ENCODE assay signal across 1 cellular context in the genomic region with DNA sequence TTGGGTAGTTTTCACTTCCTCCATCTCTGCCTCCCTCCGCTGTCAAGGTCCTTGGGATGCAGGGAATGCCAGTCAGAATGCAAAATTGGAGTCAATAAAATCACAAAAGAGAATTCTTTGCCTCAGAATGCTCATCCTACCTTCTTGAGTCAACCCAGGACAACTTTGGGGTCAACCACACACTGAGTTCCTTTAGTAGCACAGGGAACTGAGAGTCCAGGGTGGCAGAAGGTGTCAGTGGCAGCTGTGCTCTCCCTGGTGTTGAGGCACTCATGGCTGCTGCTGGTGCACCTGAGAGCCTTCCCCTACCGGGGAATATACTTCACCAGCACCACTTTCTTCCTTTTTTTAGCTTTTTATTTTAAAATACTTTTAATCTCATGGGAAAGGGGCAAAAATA.
TF ChIP-seq lines count a peak whose summit lies in the region.

No MANE protein-coding gene starts in this region.

TF ChIP-seq in GM12878, 131 proteins besides CTCF, POLR2A, EP300 and RAD21 (continues in another document):
- TF ChIP-seq TAF1 (IDR thresholded peaks at IDR 0.05; ENCODE audit: borderline replicate concordance, low read depth, low read length) (no peak), DPF2 (IDR thresholded peaks at IDR 0.05) (peak; percentile 96), MYB (IDR thresholded peaks at IDR 0.05; ENCODE audit: borderline replicate concordance, low read depth, low read length) (no peak), SMAD1 (IDR thresholded peaks at IDR 0.05; ENCODE audit: low read depth, partially characterized antibody) (no peak), NR2C1 (IDR thresholded peaks at IDR 0.05) (no peak), SPI1 (IDR thresholded peaks at IDR 0.05; ENCODE audit: borderline replicate concordance, insufficient read depth, low read depth, low read length) (peak; percentile 86), KDM1A (IDR thresholded peaks at IDR 0.05; ENCODE audit: borderline replicate concordance) (no peak), CHD4 (IDR thresholded peaks at IDR 0.05) (no peak), RUNX3 (IDR thresholded peaks at IDR 0.05; ENCODE audit: low read length) (peak; percentile 87), JUND (IDR thresholded peaks at IDR 0.05; ENCODE audit: low read depth, low read length) (no peak), MTA2 (IDR thresholded peaks at IDR 0.05; ENCODE audit: low read depth) (peak; percentile 70), NFIC (IDR thresholded peaks at IDR 0.05; ENCODE audit: low read depth, low read length) (no peak), ZNF217 (IDR thresholded peaks at IDR 0.05) (no peak), LARP7 (IDR thresholded peaks at IDR 0.05) (no peak), TCF3 (IDR thresholded peaks at IDR 0.05; ENCODE audit: borderline replicate concordance, insufficient read depth, low read depth, low read length) (peak; percentile 70; the same call in 1 of the 2 replicates), POU2F2 (IDR thresholded peaks at IDR 0.05; ENCODE audit: borderline replicate concordance, low read depth, low read length) (no peak), MEF2A (IDR thresholded peaks at IDR 0.05; ENCODE audit: insufficient read depth, low read depth, low read length) (0 out of 2 replicates have a peak, but pooled peaks have one; percentile 17), CREB1 (IDR thresholded peaks at IDR 0.05; ENCODE audit: low read depth) (no peak), HDAC2 (IDR thresholded peaks at IDR 0.05) (no peak), BCL11A (IDR thresholded peaks at IDR 0.05; ENCODE audit: low read depth, low read length) (peak; percentile 68; the same call in 1 of the 2 replicates), HDGF (IDR thresholded peaks at IDR 0.05) (no peak), RFX5 (IDR thresholded peaks at IDR 0.05; ENCODE audit: low read depth, low read length) (no peak), BHLHE40 (IDR thresholded peaks at IDR 0.05; ENCODE audit: borderline replicate concordance in 1 of 2, low read depth in 2 of 2, low read length in 1 of 2) (peak in 1 of 2 experiments; percentile 25; a peak in 1 of 4 replicates), EED (IDR thresholded peaks at IDR 0.05; ENCODE audit: low read depth) (peak; percentile 86), TCF12 (IDR thresholded peaks at IDR 0.05; ENCODE audit: low read depth, low read length) (peak; percentile 86), SP1 (IDR thresholded peaks at IDR 0.05; ENCODE audit: low read depth, low read length) (no peak), ESRRA (IDR thresholded peaks at IDR 0.05; ENCODE audit: low read length) (no peak), JUNB (IDR thresholded peaks at IDR 0.05) (peak; percentile 47), KLF5 (IDR thresholded peaks at IDR 0.05; ENCODE audit: partially characterized antibody) (no peak)
- TF ChIP-seq, protein P1, sequence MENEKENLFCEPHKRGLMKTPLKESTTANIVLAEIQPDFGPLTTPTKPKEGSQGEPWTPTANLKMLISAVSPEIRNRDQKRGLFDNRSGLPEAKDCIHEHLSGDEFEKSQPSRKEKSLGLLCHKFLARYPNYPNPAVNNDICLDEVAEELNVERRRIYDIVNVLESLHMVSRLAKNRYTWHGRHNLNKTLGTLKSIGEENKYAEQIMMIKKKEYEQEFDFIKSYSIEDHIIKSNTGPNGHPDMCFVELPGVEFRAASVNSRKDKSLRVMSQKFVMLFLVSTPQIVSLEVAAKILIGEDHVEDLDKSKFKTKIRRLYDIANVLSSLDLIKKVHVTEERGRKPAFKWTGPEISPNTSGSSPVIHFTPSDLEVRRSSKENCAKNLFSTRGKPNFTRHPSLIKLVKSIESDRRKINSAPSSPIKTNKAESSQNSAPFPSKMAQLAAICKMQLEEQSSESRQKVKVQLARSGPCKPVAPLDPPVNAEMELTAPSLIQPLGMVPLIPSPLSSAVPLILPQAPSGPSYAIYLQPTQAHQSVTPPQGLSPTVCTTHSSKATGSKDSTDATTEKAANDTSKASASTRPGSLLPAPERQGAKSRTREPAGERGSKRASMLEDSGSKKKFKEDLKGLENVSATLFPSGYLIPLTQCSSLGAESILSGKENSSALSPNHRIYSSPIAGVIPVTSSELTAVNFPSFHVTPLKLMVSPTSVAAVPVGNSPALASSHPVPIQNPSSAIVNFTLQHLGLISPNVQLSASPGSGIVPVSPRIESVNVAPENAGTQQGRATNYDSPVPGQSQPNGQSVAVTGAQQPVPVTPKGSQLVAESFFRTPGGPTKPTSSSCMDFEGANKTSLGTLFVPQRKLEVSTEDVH (IDR thresholded peaks at IDR 0.05; ENCODE audit: low read depth, partially characterized antibody) = no peak
- TF ChIP-seq, protein P2, sequence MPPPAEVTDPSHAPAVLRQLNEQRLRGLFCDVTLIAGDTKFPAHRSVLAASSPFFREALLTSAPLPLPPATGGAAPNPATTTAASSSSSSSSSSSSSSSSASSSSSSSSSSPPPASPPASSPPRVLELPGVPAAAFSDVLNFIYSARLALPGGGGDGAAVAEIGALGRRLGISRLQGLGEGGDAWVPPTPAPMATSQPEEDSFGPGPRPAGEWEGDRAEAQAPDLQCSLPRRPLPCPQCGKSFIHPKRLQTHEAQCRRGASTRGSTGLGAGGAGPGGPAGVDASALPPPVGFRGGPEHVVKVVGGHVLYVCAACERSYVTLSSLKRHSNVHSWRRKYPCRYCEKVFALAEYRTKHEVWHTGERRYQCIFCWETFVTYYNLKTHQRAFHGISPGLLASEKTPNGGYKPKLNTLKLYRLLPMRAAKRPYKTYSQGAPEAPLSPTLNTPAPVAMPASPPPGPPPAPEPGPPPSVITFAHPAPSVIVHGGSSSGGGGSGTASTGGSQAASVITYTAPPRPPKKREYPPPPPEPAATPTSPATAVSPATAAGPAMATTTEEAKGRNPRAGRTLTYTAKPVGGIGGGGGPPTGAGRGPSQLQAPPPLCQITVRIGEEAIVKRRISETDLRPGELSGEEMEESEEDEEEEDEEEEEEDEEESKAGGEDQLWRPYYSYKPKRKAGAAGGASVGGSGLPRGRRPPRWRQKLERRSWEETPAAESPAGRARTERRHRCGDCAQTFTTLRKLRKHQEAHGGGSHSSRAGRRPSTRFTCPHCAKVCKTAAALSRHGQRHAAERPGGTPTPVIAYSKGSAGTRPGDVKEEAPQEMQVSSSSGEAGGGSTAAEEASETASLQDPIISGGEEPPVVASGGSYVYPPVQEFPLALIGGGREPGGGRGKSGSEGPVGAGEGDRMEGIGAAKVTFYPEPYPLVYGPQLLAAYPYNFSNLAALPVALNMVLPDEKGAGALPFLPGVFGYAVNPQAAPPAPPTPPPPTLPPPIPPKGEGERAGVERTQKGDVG (CRISPR knock-in tag; IDR thresholded peaks at IDR 0.05) = no peak
- TF ChIP-seq, protein P3, sequence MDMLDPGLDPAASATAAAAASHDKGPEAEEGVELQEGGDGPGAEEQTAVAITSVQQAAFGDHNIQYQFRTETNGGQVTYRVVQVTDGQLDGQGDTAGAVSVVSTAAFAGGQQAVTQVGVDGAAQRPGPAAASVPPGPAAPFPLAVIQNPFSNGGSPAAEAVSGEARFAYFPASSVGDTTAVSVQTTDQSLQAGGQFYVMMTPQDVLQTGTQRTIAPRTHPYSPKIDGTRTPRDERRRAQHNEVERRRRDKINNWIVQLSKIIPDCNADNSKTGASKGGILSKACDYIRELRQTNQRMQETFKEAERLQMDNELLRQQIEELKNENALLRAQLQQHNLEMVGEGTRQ (IDR thresholded peaks at IDR 0.05; ENCODE audit: borderline replicate concordance, low read depth, low read length) = no peak
- TF ChIP-seq, protein P4, sequence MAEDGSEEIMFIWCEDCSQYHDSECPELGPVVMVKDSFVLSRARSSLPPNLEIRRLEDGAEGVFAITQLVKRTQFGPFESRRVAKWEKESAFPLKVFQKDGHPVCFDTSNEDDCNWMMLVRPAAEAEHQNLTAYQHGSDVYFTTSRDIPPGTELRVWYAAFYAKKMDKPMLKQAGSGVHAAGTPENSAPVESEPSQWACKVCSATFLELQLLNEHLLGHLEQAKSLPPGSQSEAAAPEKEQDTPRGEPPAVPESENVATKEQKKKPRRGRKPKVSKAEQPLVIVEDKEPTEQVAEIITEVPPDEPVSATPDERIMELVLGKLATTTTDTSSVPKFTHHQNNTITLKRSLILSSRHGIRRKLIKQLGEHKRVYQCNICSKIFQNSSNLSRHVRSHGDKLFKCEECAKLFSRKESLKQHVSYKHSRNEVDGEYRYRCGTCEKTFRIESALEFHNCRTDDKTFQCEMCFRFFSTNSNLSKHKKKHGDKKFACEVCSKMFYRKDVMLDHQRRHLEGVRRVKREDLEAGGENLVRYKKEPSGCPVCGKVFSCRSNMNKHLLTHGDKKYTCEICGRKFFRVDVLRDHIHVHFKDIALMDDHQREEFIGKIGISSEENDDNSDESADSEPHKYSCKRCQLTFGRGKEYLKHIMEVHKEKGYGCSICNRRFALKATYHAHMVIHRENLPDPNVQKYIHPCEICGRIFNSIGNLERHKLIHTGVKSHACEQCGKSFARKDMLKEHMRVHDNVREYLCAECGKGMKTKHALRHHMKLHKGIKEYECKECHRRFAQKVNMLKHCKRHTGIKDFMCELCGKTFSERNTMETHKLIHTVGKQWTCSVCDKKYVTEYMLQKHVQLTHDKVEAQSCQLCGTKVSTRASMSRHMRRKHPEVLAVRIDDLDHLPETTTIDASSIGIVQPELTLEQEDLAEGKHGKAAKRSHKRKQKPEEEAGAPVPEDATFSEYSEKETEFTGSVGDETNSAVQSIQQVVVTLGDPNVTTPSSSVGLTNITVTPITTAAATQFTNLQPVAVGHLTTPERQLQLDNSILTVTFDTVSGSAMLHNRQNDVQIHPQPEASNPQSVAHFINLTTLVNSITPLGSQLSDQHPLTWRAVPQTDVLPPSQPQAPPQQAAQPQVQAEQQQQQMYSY (CRISPR knock-in tag; IDR thresholded peaks at IDR 0.05) = no peak
- TF ChIP-seq, protein P5, sequence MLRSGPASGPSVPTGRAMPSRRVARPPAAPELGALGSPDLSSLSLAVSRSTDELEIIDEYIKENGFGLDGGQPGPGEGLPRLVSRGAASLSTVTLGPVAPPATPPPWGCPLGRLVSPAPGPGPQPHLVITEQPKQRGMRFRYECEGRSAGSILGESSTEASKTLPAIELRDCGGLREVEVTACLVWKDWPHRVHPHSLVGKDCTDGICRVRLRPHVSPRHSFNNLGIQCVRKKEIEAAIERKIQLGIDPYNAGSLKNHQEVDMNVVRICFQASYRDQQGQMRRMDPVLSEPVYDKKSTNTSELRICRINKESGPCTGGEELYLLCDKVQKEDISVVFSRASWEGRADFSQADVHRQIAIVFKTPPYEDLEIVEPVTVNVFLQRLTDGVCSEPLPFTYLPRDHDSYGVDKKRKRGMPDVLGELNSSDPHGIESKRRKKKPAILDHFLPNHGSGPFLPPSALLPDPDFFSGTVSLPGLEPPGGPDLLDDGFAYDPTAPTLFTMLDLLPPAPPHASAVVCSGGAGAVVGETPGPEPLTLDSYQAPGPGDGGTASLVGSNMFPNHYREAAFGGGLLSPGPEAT (IDR thresholded peaks at IDR 0.05; ENCODE audit: low read depth) = 0 out of 2 replicates have a peak, but pooled peaks have one; percentile 36
- TF ChIP-seq, protein P6, sequence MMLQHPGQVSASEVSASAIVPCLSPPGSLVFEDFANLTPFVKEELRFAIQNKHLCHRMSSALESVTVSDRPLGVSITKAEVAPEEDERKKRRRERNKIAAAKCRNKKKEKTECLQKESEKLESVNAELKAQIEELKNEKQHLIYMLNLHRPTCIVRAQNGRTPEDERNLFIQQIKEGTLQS (IDR thresholded peaks at IDR 0.05; ENCODE audit: borderline replicate concordance, extremely low read depth, low read depth, low read length) = no peak
- TF ChIP-seq, protein P7, sequence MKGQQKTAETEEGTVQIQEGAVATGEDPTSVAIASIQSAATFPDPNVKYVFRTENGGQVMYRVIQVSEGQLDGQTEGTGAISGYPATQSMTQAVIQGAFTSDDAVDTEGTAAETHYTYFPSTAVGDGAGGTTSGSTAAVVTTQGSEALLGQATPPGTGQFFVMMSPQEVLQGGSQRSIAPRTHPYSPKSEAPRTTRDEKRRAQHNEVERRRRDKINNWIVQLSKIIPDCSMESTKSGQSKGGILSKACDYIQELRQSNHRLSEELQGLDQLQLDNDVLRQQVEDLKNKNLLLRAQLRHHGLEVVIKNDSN (IDR thresholded peaks at IDR 0.05; ENCODE audit: borderline replicate concordance, extremely low read length, insufficient read depth, low read depth, low read length) = no peak
- TF ChIP-seq, protein P8, sequence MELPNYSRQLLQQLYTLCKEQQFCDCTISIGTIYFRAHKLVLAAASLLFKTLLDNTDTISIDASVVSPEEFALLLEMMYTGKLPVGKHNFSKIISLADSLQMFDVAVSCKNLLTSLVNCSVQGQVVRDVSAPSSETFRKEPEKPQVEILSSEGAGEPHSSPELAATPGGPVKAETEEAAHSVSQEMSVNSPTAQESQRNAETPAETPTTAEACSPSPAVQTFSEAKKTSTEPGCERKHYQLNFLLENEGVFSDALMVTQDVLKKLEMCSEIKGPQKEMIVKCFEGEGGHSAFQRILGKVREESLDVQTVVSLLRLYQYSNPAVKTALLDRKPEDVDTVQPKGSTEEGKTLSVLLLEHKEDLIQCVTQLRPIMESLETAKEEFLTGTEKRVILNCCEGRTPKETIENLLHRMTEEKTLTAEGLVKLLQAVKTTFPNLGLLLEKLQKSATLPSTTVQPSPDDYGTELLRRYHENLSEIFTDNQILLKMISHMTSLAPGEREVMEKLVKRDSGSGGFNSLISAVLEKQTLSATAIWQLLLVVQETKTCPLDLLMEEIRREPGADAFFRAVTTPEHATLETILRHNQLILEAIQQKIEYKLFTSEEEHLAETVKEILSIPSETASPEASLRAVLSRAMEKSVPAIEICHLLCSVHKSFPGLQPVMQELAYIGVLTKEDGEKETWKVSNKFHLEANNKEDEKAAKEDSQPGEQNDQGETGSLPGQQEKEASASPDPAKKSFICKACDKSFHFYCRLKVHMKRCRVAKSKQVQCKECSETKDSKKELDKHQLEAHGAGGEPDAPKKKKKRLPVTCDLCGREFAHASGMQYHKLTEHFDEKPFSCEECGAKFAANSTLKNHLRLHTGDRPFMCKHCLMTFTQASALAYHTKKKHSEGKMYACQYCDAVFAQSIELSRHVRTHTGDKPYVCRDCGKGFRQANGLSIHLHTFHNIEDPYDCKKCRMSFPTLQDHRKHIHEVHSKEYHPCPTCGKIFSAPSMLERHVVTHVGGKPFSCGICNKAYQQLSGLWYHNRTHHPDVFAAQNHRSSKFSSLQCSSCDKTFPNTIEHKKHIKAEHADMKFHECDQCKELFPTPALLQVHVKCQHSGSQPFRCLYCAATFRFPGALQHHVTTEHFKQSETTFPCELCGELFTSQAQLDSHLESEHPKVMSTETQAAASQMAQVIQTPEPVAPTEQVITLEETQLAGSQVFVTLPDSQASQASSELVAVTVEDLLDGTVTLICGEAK (IDR thresholded peaks at IDR 0.05; ENCODE audit: borderline replicate concordance) = no peak
